Comparison of ENCODE assay signal across 23 cellular contexts in genomic region chr15:34647569-34648334, GRCh38.
DNase-seq lines count a peak whose midpoint lies in the region; ATAC-seq, FAIRE-seq and TF ChIP-seq lines count a peak whose summit lies in the region.
"Had no signal": no experiment of that assay in that cellular context is flagged by ENCODE, and none has a peak within 500 bp of the region (broad histone marks: within the 10 kb centered on the region; RNA-seq: fewer than 3 reads in every experiment).

No MANE protein-coding gene starts in this region.

- H3K9ac ChIP-seq in K562 (ENCODE audit: insufficient read depth in 1 of 2, low read depth in 2 of 2, low read length in 2 of 2): peak overlapping the region in 1 of 2 experiments; percentile 70; a peak in 3 of 4 replicates

- peaks cover 2 to 62% of the 10 kb centered on the region in 2 experiments; a peak in 4 of 5 replicates for H3K4me1 ChIP-seq in K562 (replicated peaks in 1 of 2; ENCODE audit: control insufficient read depth in 2 of 2, insufficient read depth in 2 of 2, low read length in 2 of 2)
- H3K4me1 ChIP-seq: esophagus squamous epithelium, tibial nerve had no signal

- DNase-seq in stimulated activated CD4-positive, alpha-beta T cell treated with anti-CD3 and anti-CD28 coated beads, Interleukin-15, amount 100 ng/mL, for 24 hours: peak; percentile 3
- DNase-seq in stimulated activated CD4-positive, alpha-beta T cell treated with anti-CD3 and anti-CD28 coated beads, Interleukin-4, amount 100 ng/mL, for 4 hours: no peak
- DNase-seq in KBM-7: peak; percentile 46
- peak in 3 of 4 experiments; percentile 24 to 91 (median 44) for DNase-seq in K562 (ENCODE audit: extremely low read depth in 1 of 4, low spot score in 3 of 4)
- DNase-seq in OCI-M2 (lab: John Stamatoyannopoulos, UW; ENCODE audit: unreplicated experiment): no peak
- DNase-seq in retina: no peak
- DNase-seq: activated CD4-positive, alpha-beta T cell treated with anti-CD3 and anti-CD28 coated beads, Interleukin-2, amount 50 U/mL, for 4 hours; esophagus squamous epithelium; GDM1; left colon; MV-4-11; natural killer cell; NK-92 treated with Interleukin-12 subunit alpha and Interleukin-12 subunit beta, amount 100 ng/mL, for 24 hours; posterior cingulate gyrus; stimulated activated CD4-positive, alpha-beta T cell treated with anti-CD3 and anti-CD28 coated beads, Interleukin-1b, Interleukin-23, amount 100 ng/mL, for 48 hours; stimulated activated naive CD8-positive, alpha-beta T cell treated with anti-CD3 and anti-CD28 coated beads, Interleukin-15, Interleukin-2, amounts not matched to agents 100 U/mL and 50 U/mL, for 24 hours; WERI-Rb-1 had no signal

- CTCF ChIA-PET in K562 (lab: Yijun Ruan, JAX; ENCODE audit: low intra/inter-chr PET ratio): no interaction called here

- peak; percentile 58; the same call in 1 of the 2 replicates for TF ChIP-seq POLR2A in K562 (conservative IDR thresholded peaks at IDR 0.05)

- peak overlapping the region; percentile 80 for H3K4me2 ChIP-seq in K562 (ENCODE audit: insufficient read depth, low read length)

- TF ChIP-seq RAD21 in K562 (CRISPR knock-in tag; conservative IDR thresholded peaks at IDR 0.05 in 1 of 2, IDR thresholded peaks at IDR 0.05 in 1 of 2): peak in 1 of 2 experiments; percentile 42; a peak in 2 of 4 replicates

- H4K20me1 ChIP-seq in K562 (replicated peaks; ENCODE audit: control insufficient read depth, insufficient read depth, low read length): no peaks in the 10 kb centered on the region

- peak overlapping the region; percentile 31 for H3K4me3 ChIP-seq in K562
- H3K4me3 ChIP-seq: esophagus squamous epithelium, tibial nerve had no signal

- BruUV-seq in K562 (replicated peaks; lab: Mats Ljungman, UMichigan): TSS peak; percentile 75

- no peaks in the 10 kb centered on the region for H3K27me3 ChIP-seq in K562 (ENCODE audit: control insufficient read depth in 2 of 2, insufficient read depth in 2 of 2, low read length in 2 of 2)
- H3K27me3 ChIP-seq: esophagus squamous epithelium, tibial nerve had no signal

- FAIRE-seq in K562 (lab: Jason Lieb, UNC): no peak
- FAIRE-seq: D721Med, GM19239, H54, HepG2 had no signal

- ATAC-seq in K562 (peak; percentile 72), HG03565 (IDR thresholded peaks at IDR 0.05; ENCODE audit: unreplicated experiment) (no peak)
- ATAC-seq: HepG2; left colon; natural killer cell; stimulated activated naive CD8-positive, alpha-beta T cell treated with anti-CD3 and anti-CD28 coated beads, Interleukin-15, Interleukin-2, amounts not matched to agents 100 U/mL and 50 U/mL, for 24 hours had no signal

- H3K27ac ChIP-seq in K562 (ENCODE audit: extremely low read depth, low read depth, low read length): peak overlapping the region; percentile 34
- H3K27ac ChIP-seq: esophagus squamous epithelium, tibial nerve, WERI-Rb-1 had no signal

- POLR2A ChIA-PET in K562 (lab: Yijun Ruan, JAX): interaction anchor here (0.6 to 2.8 kb wide), 8 partner anchors 8 to 73 kb away, joined by 3 to 17 read pairs (median 4); no protein-coding TSS in a partner anchor

- no peak for TF ChIP-seq EP300 in K562 (IDR thresholded peaks at IDR 0.05; ENCODE audit: low read length)

- H3K36me3 ChIP-seq in K562 (ENCODE audit: control insufficient read depth, insufficient read depth, low read length): no peaks in the 10 kb centered on the region
- H3K36me3 ChIP-seq: esophagus squamous epithelium, tibial nerve, WERI-Rb-1 had no signal

- H3K9me1 ChIP-seq in K562 (ENCODE audit: control insufficient read depth, insufficient read depth, low read length): no peaks in the 10 kb centered on the region

- in situ Hi-C loops in KBM-7 (cut with MboI; ENCODE audit: low pct_unique_long_range_greater_than_20kb, low sequenced_read_pairs): no loop called here
- in situ Hi-C loops in K562 (cut with MboI): no loop called here

- H3K9me3 ChIP-seq in K562 (replicated peaks; ENCODE audit: control insufficient read depth, insufficient read depth, low read depth, low read length): peaks cover 10% of the 10 kb centered on the region; the same call in 1 of the 2 replicates
- H3K9me3 ChIP-seq: esophagus squamous epithelium, tibial nerve had no signal

- intact Hi-C loops in K562 (cut with micrococcal nuclease): no loop called here

- no peak for TF ChIP-seq CTCF in K562 (IDR thresholded peaks at IDR 0.05 in 2 of 3, conservative IDR thresholded peaks at IDR 0.05 in 1 of 3; ENCODE audit: insufficient read depth in 2 of 3, low read depth in 1 of 3, low read length in 3 of 3)

- WGBS in K562 (ENCODE audit: insufficient coverage, low coverage, missing lambda C conversion rate): 6% methylated on average over 2 of the region's 2 CpGs

- H3K79me2 ChIP-seq in K562 (ENCODE audit: control insufficient read depth, insufficient read depth, low read length): peaks cover 30% of the 10 kb centered on the region

- H2AFZ ChIP-seq in K562 (ENCODE audit: low read depth, low read length): peak overlapping the region; percentile 77

TF ChIP-seq in K562, 482 proteins besides CTCF, POLR2A, EP300 and RAD21 (continues in another document):
- no peak for TF ChIP-seq ZNF407 (IDR thresholded peaks at IDR 0.05; ENCODE audit: low read depth)

Comparison
In these comparisons a context has a peak if more than half of its experiments do, and no peak if none do; other contexts are left out.
1. DNase-seq: peak in stimulated activated CD4-positive, alpha-beta T cell treated with anti-CD3 and anti-CD28 coated beads, Interleukin-15, amount 100 ng/mL, for 24 hours (single experiment), KBM-7 (single experiment) and K562 (3 of 4); none in stimulated activated CD4-positive, alpha-beta T cell treated with anti-CD3 and anti-CD28 coated beads, Interleukin-4, amount 100 ng/mL, for 4 hours (0 of 2), OCI-M2 (single experiment) and retina (single experiment).